1 cellular context compared by ENCODE assay signal in the genomic region with DNA sequence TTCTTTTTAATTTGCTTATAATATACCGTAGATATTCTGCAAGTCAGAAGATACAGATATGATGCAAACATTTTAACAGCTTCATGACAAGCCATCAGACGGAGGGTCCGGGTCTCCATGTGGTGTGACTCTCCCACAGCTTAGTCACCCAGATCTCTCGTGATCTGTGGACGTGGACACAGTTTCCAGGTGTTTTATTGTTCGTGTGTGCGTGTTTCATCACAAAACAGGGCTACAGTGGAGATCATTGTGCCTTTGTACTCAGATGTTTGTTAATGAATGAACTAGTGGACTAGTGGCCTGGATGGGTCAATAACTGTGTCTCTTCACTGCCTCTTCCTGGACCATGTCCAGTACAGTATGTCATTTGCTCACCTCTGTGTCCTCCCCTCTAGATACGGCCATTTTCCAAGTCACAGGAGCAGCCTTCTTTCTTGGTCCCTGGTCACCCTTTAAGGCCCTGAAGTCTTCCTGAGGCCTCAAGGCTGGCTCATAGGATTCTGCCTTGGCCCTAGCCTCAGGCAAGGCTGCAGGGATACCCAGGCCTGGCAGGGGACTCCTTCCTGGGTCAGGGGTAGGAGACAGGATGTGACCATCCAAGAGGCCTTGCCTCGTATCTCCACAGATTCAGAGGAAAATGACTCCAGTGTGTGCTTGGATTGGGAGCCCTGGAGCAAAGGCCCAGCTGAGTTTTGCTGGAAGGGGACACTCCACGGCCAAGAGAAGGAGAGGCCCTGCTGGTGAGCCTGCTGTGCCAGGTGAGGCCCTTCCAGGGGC.
TF ChIP-seq lines count a peak whose summit lies in the region.

No MANE protein-coding gene starts in this region.

TF ChIP-seq in HepG2, 621 proteins besides CTCF, POLR2A, EP300 and RAD21 (continued from another document and continues in another):
- TF ChIP-seq, protein P1, sequence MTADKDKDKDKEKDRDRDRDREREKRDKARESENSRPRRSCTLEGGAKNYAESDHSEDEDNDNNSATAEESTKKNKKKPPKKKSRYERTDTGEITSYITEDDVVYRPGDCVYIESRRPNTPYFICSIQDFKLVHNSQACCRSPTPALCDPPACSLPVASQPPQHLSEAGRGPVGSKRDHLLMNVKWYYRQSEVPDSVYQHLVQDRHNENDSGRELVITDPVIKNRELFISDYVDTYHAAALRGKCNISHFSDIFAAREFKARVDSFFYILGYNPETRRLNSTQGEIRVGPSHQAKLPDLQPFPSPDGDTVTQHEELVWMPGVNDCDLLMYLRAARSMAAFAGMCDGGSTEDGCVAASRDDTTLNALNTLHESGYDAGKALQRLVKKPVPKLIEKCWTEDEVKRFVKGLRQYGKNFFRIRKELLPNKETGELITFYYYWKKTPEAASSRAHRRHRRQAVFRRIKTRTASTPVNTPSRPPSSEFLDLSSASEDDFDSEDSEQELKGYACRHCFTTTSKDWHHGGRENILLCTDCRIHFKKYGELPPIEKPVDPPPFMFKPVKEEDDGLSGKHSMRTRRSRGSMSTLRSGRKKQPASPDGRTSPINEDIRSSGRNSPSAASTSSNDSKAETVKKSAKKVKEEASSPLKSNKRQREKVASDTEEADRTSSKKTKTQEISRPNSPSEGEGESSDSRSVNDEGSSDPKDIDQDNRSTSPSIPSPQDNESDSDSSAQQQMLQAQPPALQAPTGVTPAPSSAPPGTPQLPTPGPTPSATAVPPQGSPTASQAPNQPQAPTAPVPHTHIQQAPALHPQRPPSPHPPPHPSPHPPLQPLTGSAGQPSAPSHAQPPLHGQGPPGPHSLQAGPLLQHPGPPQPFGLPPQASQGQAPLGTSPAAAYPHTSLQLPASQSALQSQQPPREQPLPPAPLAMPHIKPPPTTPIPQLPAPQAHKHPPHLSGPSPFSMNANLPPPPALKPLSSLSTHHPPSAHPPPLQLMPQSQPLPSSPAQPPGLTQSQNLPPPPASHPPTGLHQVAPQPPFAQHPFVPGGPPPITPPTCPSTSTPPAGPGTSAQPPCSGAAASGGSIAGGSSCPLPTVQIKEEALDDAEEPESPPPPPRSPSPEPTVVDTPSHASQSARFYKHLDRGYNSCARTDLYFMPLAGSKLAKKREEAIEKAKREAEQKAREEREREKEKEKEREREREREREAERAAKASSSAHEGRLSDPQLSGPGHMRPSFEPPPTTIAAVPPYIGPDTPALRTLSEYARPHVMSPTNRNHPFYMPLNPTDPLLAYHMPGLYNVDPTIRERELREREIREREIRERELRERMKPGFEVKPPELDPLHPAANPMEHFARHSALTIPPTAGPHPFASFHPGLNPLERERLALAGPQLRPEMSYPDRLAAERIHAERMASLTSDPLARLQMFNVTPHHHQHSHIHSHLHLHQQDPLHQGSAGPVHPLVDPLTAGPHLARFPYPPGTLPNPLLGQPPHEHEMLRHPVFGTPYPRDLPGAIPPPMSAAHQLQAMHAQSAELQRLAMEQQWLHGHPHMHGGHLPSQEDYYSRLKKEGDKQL (CRISPR knock-in tag; IDR thresholded peaks at IDR 0.05; ENCODE audit: low read depth), result no peak
- TF ChIP-seq NCOA2 (CRISPR knock-in tag; IDR thresholded peaks at IDR 0.05), result peak; percentile 80
- TF ChIP-seq, protein P2, sequence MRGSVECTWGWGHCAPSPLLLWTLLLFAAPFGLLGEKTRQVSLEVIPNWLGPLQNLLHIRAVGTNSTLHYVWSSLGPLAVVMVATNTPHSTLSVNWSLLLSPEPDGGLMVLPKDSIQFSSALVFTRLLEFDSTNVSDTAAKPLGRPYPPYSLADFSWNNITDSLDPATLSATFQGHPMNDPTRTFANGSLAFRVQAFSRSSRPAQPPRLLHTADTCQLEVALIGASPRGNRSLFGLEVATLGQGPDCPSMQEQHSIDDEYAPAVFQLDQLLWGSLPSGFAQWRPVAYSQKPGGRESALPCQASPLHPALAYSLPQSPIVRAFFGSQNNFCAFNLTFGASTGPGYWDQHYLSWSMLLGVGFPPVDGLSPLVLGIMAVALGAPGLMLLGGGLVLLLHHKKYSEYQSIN (CRISPR knock-in tag; IDR thresholded peaks at IDR 0.05; ENCODE audit: borderline replicate concordance), result no peak
- TF ChIP-seq TOE1 (CRISPR knock-in tag; IDR thresholded peaks at IDR 0.05), result no peak
- TF ChIP-seq ZNF713 (CRISPR knock-in tag; IDR thresholded peaks at IDR 0.05), result no peak
- peak; percentile 55; the same call in 1 of the 2 replicates for TF ChIP-seq ZNF572 (CRISPR knock-in tag; IDR thresholded peaks at IDR 0.05)
- TF ChIP-seq PITX1 (CRISPR knock-in tag; IDR thresholded peaks at IDR 0.05), result no peak; the same call in 1 of the 2 replicates
- TF ChIP-seq, protein P3, sequence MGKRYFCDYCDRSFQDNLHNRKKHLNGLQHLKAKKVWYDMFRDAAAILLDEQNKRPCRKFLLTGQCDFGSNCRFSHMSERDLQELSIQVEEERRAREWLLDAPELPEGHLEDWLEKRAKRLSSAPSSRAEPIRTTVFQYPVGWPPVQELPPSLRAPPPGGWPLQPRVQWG (CRISPR knock-in tag; IDR thresholded peaks at IDR 0.05; ENCODE audit: borderline replicate concordance, low read depth), result no peak
- TF ChIP-seq, protein P4, sequence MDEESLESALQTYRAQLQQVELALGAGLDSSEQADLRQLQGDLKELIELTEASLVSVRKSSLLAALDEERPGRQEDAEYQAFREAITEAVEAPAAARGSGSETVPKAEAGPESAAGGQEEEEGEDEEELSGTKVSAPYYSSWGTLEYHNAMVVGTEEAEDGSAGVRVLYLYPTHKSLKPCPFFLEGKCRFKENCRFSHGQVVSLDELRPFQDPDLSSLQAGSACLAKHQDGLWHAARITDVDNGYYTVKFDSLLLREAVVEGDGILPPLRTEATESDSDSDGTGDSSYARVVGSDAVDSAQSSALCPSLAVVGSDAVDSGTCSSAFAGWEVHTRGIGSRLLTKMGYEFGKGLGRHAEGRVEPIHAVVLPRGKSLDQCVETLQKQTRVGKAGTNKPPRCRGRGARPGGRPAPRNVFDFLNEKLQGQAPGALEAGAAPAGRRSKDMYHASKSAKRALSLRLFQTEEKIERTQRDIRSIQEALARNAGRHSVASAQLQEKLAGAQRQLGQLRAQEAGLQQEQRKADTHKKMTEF (CRISPR knock-in tag; IDR thresholded peaks at IDR 0.05), result peak; percentile 89
- no peak for TF ChIP-seq MAFG (CRISPR knock-in tag; IDR thresholded peaks at IDR 0.05)
- TF ChIP-seq ZNF75D (CRISPR knock-in tag; IDR thresholded peaks at IDR 0.05; ENCODE audit: borderline replicate concordance), result no peak
- TF ChIP-seq ZNF724P (CRISPR knock-in tag; IDR thresholded peaks at IDR 0.05; ENCODE audit: borderline replicate concordance), result no peak; the same call in 1 of the 2 replicates
- no peak for TF ChIP-seq KLF11 (CRISPR knock-in tag; IDR thresholded peaks at IDR 0.05)
- TF ChIP-seq, protein P5, sequence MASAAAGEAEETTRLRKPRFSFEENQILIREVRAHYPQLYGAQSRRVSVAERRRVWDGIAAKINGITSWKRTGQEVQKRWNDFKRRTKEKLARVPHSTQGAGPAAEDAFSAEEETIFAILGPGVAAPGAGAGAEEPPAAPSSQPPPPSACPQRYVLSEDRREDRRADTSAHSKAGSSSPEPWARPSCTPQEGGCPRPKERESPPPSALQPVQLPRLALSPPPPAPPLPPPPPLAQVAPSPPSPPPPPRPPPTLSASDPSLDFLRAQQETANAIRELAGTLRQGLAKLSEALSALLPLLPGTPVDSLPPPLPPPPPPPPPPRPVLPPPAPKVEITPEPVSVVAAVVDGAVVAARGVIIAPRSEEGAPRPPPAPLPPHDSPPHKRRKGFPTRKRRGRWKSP (CRISPR knock-in tag; IDR thresholded peaks at IDR 0.05), result peak; percentile 54; the same call in 1 of the 2 replicates
- no peak; the same call in 1 of the 2 replicates for TF ChIP-seq SMYD3 (CRISPR knock-in tag; IDR thresholded peaks at IDR 0.05)
- TF ChIP-seq ZFY (CRISPR knock-in tag; IDR thresholded peaks at IDR 0.05), result peak; percentile 90
- no peak for TF ChIP-seq NFE2 (CRISPR knock-in tag; IDR thresholded peaks at IDR 0.05)
- TF ChIP-seq NFE2L1 (CRISPR knock-in tag; IDR thresholded peaks at IDR 0.05; ENCODE audit: borderline replicate concordance), result peak; percentile 75; the same call in 1 of the 2 replicates
- peak; percentile 83; the same call in 1 of the 2 replicates for TF ChIP-seq KDM5B (CRISPR knock-in tag; IDR thresholded peaks at IDR 0.05; ENCODE audit: borderline replicate concordance)
- TF ChIP-seq CEBPB (IDR thresholded peaks at IDR 0.05; ENCODE audit: borderline replicate concordance, low read depth, low read length), result peak; percentile 89
- peak; percentile 73 for TF ChIP-seq ZBTB38 (CRISPR knock-in tag; IDR thresholded peaks at IDR 0.05)
- no peak for TF ChIP-seq SPEN (CRISPR knock-in tag; IDR thresholded peaks at IDR 0.05; ENCODE audit: low read depth)
- no peak for TF ChIP-seq FLYWCH1 (CRISPR knock-in tag; IDR thresholded peaks at IDR 0.05)
- TF ChIP-seq ZNF12 (CRISPR knock-in tag; IDR thresholded peaks at IDR 0.05), result peak; percentile 54; the same call in 1 of the 2 replicates
- TF ChIP-seq ZNF331 (CRISPR knock-in tag; IDR thresholded peaks at IDR 0.05), result peak; percentile 98
- TF ChIP-seq, protein P6, sequence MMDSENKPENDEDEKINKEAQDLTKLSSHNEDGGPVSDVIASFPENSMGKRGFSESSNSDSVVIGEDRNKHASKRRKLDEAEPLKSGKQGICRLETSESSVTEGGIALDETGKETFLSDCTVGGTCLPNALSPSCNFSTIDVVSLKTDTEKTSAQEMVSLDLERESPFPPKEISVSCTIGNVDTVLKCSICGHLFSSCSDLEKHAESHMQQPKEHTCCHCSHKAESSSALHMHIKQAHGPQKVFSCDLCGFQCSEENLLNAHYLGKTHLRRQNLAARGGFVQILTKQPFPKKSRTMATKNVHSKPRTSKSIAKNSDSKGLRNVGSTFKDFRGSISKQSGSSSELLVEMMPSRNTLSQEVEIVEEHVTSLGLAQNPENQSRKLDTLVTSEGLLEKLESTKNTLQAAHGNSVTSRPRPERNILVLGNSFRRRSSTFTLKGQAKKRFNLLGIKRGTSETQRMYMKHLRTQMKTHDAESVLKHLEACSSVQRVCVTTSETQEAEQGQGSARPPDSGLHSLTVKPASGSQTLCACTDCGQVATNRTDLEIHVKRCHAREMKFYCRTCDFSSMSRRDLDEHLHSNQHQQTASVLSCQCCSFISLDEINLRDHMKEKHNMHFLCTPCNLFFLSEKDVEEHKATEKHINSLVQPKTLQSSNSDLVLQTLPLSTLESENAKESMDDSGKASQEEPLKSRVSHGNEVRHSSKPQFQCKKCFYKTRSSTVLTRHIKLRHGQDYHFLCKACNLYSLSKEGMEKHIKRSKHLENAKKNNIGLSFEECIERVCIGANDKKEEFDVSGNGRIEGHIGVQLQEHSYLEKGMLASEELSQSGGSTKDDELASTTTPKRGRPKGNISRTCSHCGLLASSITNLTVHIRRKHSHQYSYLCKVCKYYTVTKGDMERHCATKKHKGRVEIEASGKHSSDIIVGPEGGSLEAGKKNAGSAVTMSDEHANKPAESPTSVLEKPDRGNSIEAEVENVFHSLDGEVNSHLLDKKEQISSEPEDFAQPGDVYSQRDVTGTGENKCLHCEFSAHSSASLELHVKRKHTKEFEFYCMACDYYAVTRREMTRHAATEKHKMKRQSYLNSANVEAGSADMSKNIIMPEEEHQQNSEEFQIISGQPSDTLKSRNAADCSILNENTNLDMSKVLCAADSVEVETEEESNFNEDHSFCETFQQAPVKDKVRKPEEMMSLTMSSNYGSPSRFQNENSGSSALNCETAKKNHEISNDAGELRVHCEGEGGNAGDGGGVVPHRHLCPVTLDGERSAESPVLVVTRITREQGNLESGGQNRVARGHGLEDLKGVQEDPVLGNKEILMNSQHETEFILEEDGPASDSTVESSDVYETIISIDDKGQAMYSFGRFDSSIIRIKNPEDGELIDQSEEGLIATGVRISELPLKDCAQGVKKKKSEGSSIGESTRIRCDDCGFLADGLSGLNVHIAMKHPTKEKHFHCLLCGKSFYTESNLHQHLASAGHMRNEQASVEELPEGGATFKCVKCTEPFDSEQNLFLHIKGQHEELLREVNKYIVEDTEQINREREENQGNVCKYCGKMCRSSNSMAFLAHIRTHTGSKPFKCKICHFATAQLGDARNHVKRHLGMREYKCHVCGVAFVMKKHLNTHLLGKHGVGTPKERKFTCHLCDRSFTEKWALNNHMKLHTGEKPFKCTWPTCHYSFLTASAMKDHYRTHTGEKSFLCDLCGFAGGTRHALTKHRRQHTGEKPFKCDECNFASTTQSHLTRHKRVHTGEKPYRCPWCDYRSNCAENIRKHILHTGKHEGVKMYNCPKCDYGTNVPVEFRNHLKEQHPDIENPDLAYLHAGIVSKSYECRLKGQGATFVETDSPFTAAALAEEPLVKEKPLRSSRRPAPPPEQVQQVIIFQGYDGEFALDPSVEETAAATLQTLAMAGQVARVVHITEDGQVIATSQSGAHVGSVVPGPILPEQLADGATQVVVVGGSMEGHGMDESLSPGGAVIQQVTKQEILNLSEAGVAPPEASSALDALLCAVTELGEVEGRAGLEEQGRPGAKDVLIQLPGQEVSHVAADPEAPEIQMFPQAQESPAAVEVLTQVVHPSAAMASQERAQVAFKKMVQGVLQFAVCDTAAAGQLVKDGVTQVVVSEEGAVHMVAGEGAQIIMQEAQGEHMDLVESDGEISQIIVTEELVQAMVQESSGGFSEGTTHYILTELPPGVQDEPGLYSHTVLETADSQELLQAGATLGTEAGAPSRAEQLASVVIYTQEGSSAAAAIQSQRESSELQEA (CRISPR knock-in tag; IDR thresholded peaks at IDR 0.05; ENCODE audit: not compliant biosample characterization), result peak; percentile 29
- no peak; the same call in 1 of the 2 replicates for TF ChIP-seq ZNF263 (CRISPR knock-in tag; IDR thresholded peaks at IDR 0.05)
- peak; percentile 74 for TF ChIP-seq KDM6A (CRISPR knock-in tag; IDR thresholded peaks at IDR 0.05; ENCODE audit: low read depth)
- TF ChIP-seq ARNTL (CRISPR knock-in tag; IDR thresholded peaks at IDR 0.05), result peak; percentile 88
- peak; percentile 89 for TF ChIP-seq SAP130 (CRISPR knock-in tag; IDR thresholded peaks at IDR 0.05; ENCODE audit: low read depth)
- TF ChIP-seq, protein P7, sequence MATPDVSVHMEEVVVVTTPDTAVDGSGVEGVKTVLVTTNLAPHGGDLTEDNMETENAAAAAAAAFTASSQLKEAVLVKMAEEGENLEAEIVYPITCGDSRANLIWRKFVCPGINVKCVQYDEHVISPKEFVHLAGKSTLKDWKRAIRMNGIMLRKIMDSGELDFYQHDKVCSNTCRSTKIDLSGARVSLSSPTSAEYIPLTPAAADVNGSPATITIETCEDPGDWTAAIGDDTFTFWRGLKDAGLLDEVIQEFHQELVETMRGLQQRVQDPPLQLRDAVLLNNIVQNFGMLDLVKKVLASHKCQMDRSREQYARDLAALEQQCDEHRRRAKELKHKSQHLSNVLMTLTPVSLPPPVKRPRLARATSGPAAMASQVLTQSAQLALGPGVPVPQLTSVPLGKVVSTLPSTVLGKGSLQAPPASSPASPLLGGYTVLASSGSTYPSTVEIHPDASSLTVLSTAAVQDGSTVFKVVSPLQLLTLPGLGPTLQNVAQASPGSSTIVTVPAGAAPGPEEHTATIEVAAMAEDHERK (CRISPR knock-in tag; IDR thresholded peaks at IDR 0.05; ENCODE audit: low read depth), result no peak
- TF ChIP-seq, protein P8, sequence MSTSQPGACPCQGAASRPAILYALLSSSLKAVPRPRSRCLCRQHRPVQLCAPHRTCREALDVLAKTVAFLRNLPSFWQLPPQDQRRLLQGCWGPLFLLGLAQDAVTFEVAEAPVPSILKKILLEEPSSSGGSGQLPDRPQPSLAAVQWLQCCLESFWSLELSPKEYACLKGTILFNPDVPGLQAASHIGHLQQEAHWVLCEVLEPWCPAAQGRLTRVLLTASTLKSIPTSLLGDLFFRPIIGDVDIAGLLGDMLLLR (CRISPR knock-in tag; IDR thresholded peaks at IDR 0.05), result peak; percentile 46; the same call in 1 of the 2 replicates
- peak; percentile 60; the same call in 1 of the 2 replicates for TF ChIP-seq BRCA1 (CRISPR knock-in tag; IDR thresholded peaks at IDR 0.05)
